Comparison of ENCODE assay signal across 27 cellular contexts in genomic region chr7:143850682-143851081, GRCh38.
"Had no signal": no experiment of that assay in that cellular context is flagged by ENCODE, and none has a peak within 500 bp of the region (broad histone marks: within the 10 kb centered on the region; RNA-seq: fewer than 3 reads in every experiment).

No MANE protein-coding gene starts in this region.

- H3K79me2 ChIP-seq: hepatocyte, parathyroid adenoma had no signal

- H3K9ac ChIP-seq: parathyroid adenoma had no signal

- ATAC-seq: activated CD4-positive, CD25-positive, alpha-beta regulatory T cell treated with anti-CD3 and anti-CD28 coated beads, Interleukin-2, amount 50 U/mL, for 24 hours; naive thymus-derived CD8-positive, alpha-beta T cell had no signal

- DNase-seq: activated CD4-positive, alpha-beta T cell treated with anti-CD3 and anti-CD28 coated beads for 48 hours; activated CD4-positive, alpha-beta T cell treated with anti-CD3 and anti-CD28 coated beads, Interleukin-2, amount 50 U/mL, for 48 hours; activated effector memory CD4-positive, alpha-beta T cell treated with anti-CD3 and anti-CD28 coated beads, Interleukin-2, amount 50 U/mL, for 16 hours; activated naive CD4-positive, alpha-beta T cell treated with anti-CD3 and anti-CD28 coated beads for 36 hours; activated naive CD8-positive, alpha-beta T cell treated with anti-CD3 and anti-CD28 coated beads for 36 hours; adrenal gland; dermis blood vessel endothelial cell; effector CD4-positive, alpha-beta T cell; esophagus squamous epithelium; foreskin melanocyte; glutamatergic neuron; islet precursor cell; midbrain; naive thymus-derived CD8-positive, alpha-beta T cell; nucleus accumbens; right cardiac atrium; stimulated activated CD4-positive, alpha-beta T cell treated with anti-CD3 and anti-CD28 coated beads, Interleukin-2, amount 100 ng/mL, for 48 hours; stimulated activated naive CD4-positive, alpha-beta T cell treated with Interleukin-2 at 50 U/mL for 16 hours; SW 1271; T1000; WERI-Rb-1 had no signal

- H2AFZ ChIP-seq: hepatocyte, parathyroid adenoma had no signal

- FAIRE-seq: colon had no signal

- H3K4me2 ChIP-seq: hepatocyte had no signal

- H3K4me1 ChIP-seq: adrenal gland, ascending aorta, esophagus squamous epithelium, parathyroid adenoma, tibial nerve had no signal

- H3K36me3 ChIP-seq: adrenal gland, esophagus squamous epithelium, WERI-Rb-1 had no signal

- H3K4me3 ChIP-seq: adrenal gland, ascending aorta, esophagus squamous epithelium, hepatocyte, tibial nerve had no signal

- H3K27ac ChIP-seq: adrenal gland, ascending aorta, esophagus squamous epithelium, hepatocyte, parathyroid adenoma, tibial nerve, WERI-Rb-1 had no signal

- H3K27me3 ChIP-seq: adrenal gland, ascending aorta, esophagus squamous epithelium, hepatocyte, tibial nerve had no signal
